ENCODE assay signal across 1 cellular context in genomic region chr6:107847844-107848802, GRCh38.
TF ChIP-seq lines count a peak whose summit lies in the region.

No MANE protein-coding gene starts in this region.

TF ChIP-seq in IMR-90, 13 proteins besides CTCF, POLR2A, EP300 and RAD21:
- TF ChIP-seq SMC3 (IDR thresholded peaks at IDR 0.05; ENCODE audit: low read depth, low read length) (peak; percentile 87), MAZ (IDR thresholded peaks at IDR 0.05; ENCODE audit: borderline replicate concordance, low read depth, low read length) (peak; percentile 78), RFX5 (IDR thresholded peaks at IDR 0.05; ENCODE audit: low read depth, low read length) (no peak)
